In the genomic region with DNA sequence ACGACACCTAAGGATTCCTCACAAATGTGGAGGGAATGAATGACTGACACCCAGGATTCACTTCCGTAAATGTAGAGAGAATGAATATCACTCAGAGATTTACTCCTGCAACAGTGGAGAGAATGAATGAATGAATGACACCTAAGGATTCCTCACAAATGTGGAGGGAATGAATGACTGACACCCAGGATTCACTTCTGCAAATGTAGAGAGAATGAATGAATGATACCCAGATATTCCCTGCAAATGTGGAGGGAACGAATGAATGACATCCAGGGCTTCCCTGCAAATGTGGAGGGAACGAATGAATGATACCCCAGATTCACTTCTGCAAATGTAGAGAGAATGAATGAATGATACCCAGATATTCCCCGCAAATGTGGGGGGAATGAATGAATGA, we compare ENCODE assay signal across 5 cellular contexts. TPM values are rescaled to one million over a fixed set of nuclear protein-coding genes. Genes with fewer than 3 reads are reported as not detected.
"Had no signal": no experiment of that assay in that cellular context is flagged by ENCODE, and none has a peak within 500 bp of the region (broad histone marks: within the 10 kb centered on the region; RNA-seq: fewer than 3 reads in every experiment).

No MANE protein-coding gene starts in this region.

RNA-seq across cellular contexts. Expression of gene P2RY8, which starts 47.6 kb away (rescaled TPM):
- total RNA-seq: kidney epithelial cell, mesothelial cell of epicardium, osteocyte, pulmonary artery endothelial cell, smooth muscle cell had no signal
- polyA plus RNA-seq: smooth muscle cell had no signal
